In genomic region chr4:101284546-101284945, GRCh38 we compare ENCODE assay signal across 15 cellular contexts.
DNase-seq lines count a peak whose midpoint lies in the region; ATAC-seq, FAIRE-seq and TF ChIP-seq lines count a peak whose summit lies in the region.
"Had no signal": no experiment of that assay in that cellular context is flagged by ENCODE, and none has a peak within 500 bp of the region (broad histone marks: within the 10 kb centered on the region; RNA-seq: fewer than 3 reads in every experiment).

No MANE protein-coding gene starts in this region.

- no peak for FAIRE-seq in keratinocyte (lab: Jason Lieb, UNC)
- FAIRE-seq: H54 had no signal

- TF ChIP-seq CTCF in 22Rv1 (IDR thresholded peaks at IDR 0.05) = no peak
- TF ChIP-seq CTCF in keratinocyte (optimal IDR thresholded peaks at IDR 0.05 in 1 of 3, IDR thresholded peaks at IDR 0.05 in 1 of 3, conservative IDR thresholded peaks at IDR 0.05 in 1 of 3; ENCODE audit: extremely low read depth in 1 of 3, insufficient read depth in 2 of 3, low read length in 3 of 3) = no peak
- TF ChIP-seq CTCF in tibial artery (IDR thresholded peaks at IDR 0.05) = no peak

- no peaks in the 10 kb centered on the region for H3K27me3 Mint-ChIP-seq in activated T-cell treated with anti-CD3 and anti-CD28 coated beads, Interleukin-2, amount 50 U/mL, for 4 hours (ENCODE audit: low read depth)

- H3K9ac ChIP-seq in GM23248 = no peak overlapping the region
- H3K9ac ChIP-seq in keratinocyte (ENCODE audit: control insufficient read depth, extremely low read depth, insufficient read depth, low read length) = no peak overlapping the region

- ATAC-seq in sciatic nerve = no peak
- ATAC-seq in activated T-cell treated with anti-CD3 and anti-CD28 coated beads, Interleukin-2, amount 50 U/mL, for 4 hours = no peak

- H3K4me1 Mint-ChIP-seq in activated T-cell treated with anti-CD3 and anti-CD28 coated beads, Interleukin-2, amount 50 U/mL, for 4 hours (ENCODE audit: low read depth) = peaks cover 65% of the 10 kb centered on the region

- H3K9me3 Mint-ChIP-seq in activated T-cell treated with anti-CD3 and anti-CD28 coated beads, Interleukin-2, amount 50 U/mL, for 4 hours = no peaks in the 10 kb centered on the region

- H3K4me3 ChIP-seq in GM23248 = no peak overlapping the region
- no peak overlapping the region for H3K4me3 ChIP-seq in keratinocyte (ENCODE audit: control insufficient read depth in 2 of 3, extremely low read depth in 1 of 3, insufficient read depth in 2 of 3, low read depth in 1 of 3, low read length in 3 of 3)
- no peak overlapping the region for H3K4me3 ChIP-seq in tibial artery
- H3K4me3 ChIP-seq: prostate gland had no signal

- H4K20me1 ChIP-seq in GM23248 (ENCODE audit: insufficient read depth) (no peaks in the 10 kb centered on the region), keratinocyte (ENCODE audit: control insufficient read depth, extremely low read depth, insufficient read depth, low read length) (no peaks in the 10 kb centered on the region)

- H3K79me2 ChIP-seq in GM23248 (ENCODE audit: insufficient read depth) (peaks cover 98% of the 10 kb centered on the region), keratinocyte (ENCODE audit: control insufficient read depth, insufficient read depth, low read length) (peaks cover 75% of the 10 kb centered on the region)

- no peaks in the 10 kb centered on the region for H3K36me3 Mint-ChIP-seq in activated T-cell treated with anti-CD3 and anti-CD28 coated beads, Interleukin-2, amount 50 U/mL, for 4 hours (ENCODE audit: insufficient read depth)
- H3K36me3 Mint-ChIP-seq: mesothelial cell of epicardium had no signal

- H3K9me1 ChIP-seq in keratinocyte (ENCODE audit: control insufficient read depth, extremely low read depth, insufficient read depth, low read length) = peaks cover 2% of the 10 kb centered on the region

- H3K4me3 Mint-ChIP-seq in activated T-cell treated with anti-CD3 and anti-CD28 coated beads, Interleukin-2, amount 50 U/mL, for 4 hours = no peak overlapping the region
- H3K4me3 Mint-ChIP-seq: mesothelial cell of epicardium had no signal

- in situ Hi-C loops in GM23248 (cut with MboI) = no loop called here

- H3K4me2 ChIP-seq in GM23248 (ENCODE audit: unreplicated experiment) (no peak overlapping the region), keratinocyte (ENCODE audit: control insufficient read depth, extremely low read depth, insufficient read depth, low read depth, low read length) (no peak overlapping the region)

- H3K4me1 ChIP-seq in GM23248 (ENCODE audit: insufficient read depth) = peaks cover 25% of the 10 kb centered on the region
- H3K4me1 ChIP-seq in keratinocyte (ENCODE audit: control insufficient read depth, extremely low read depth, insufficient read depth, low read length) = no peaks in the 10 kb centered on the region
- peaks cover 0 to 20% (median 13%) of the 10 kb centered on the region in 4 donors for H3K4me1 ChIP-seq in tibial artery

- no peaks in the 10 kb centered on the region for H3K9me2 ChIP-seq in GM23248 (ENCODE audit: insufficient read depth)

- intact Hi-C loops in sciatic nerve (cut with DNase I) = loop anchor here (10.0 kb wide), 1 partner anchor 60 kb away; the partner anchor contains the start of gene PPP3CA
- intact Hi-C loops in tibial artery (cut with DNase I; ENCODE audit: low total_unique reads) = no loop called here

- no peak overlapping the region for H2AFZ ChIP-seq in GM23248
- H2AFZ ChIP-seq in keratinocyte (ENCODE audit: control insufficient read depth, low read length) = no peak overlapping the region

- peak; percentile 49 for DNase-seq in GM23248
- DNase-seq in central memory CD4-positive, alpha-beta T cell = peak; percentile 56
- no peak for DNase-seq in keratinocyte (ENCODE audit: low read depth, low spot score)
- no peak for DNase-seq in sciatic nerve (ENCODE audit: low spot score)
- no peak for DNase-seq in activated effector memory CD4-positive, alpha-beta T cell treated with anti-CD3 and anti-CD28 coated beads, Interleukin-2, amount 50 U/mL, for 16 hours
- DNase-seq in tibial artery = no peak
- DNase-seq in activated T-cell treated with anti-CD3 and anti-CD28 coated beads, Interleukin-2, amount 50 U/mL, for 4 hours = no peak
- DNase-seq: activated CD8-positive, alpha-beta memory T cell treated with anti-CD3 and anti-CD28 coated beads for 24 hours; effector CD8-positive, alpha-beta T cell; NCI-H526 had no signal

- dilution Hi-C loops in keratinocyte (cut with MboI; ENCODE audit: extremely low pct_ligation_motif_present, low sequenced_read_pairs) = no loop called here

- H3K9me3 ChIP-seq in GM23248 (ENCODE audit: low read depth) = no peaks in the 10 kb centered on the region
- no peaks in the 10 kb centered on the region for H3K9me3 ChIP-seq in keratinocyte (ENCODE audit: control insufficient read depth, low read depth, low read length)
- no peaks in the 10 kb centered on the region for H3K9me3 ChIP-seq in tibial artery
- H3K9me3 ChIP-seq: prostate gland had no signal

- H3K27ac ChIP-seq in 22Rv1 (peak overlapping the region; percentile 97), GM23248 (peak overlapping the region; percentile 34), keratinocyte (ENCODE audit: control insufficient read depth, insufficient read depth, low read length) (peak overlapping the region; percentile 16), tibial artery (no peak overlapping the region)
- H3K27ac ChIP-seq: prostate gland, RWPE1 had no signal

- peaks cover 7% of the 10 kb centered on the region for H3F3A ChIP-seq in GM23248 (ENCODE audit: insufficient read depth)

- no peaks in the 10 kb centered on the region for H3K36me3 ChIP-seq in GM23248 (ENCODE audit: low read depth)
- no peaks in the 10 kb centered on the region for H3K36me3 ChIP-seq in keratinocyte (ENCODE audit: control insufficient read depth in 2 of 2, extremely low read depth in 1 of 2, insufficient read depth in 2 of 2, low read length in 2 of 2)
- H3K36me3 ChIP-seq in tibial artery = no peaks in the 10 kb centered on the region
- H3K36me3 ChIP-seq: prostate gland had no signal

- no peaks in the 10 kb centered on the region for H3K27me3 ChIP-seq in GM23248 (replicated peaks; ENCODE audit: insufficient read depth)
- no peaks in the 10 kb centered on the region for H3K27me3 ChIP-seq in keratinocyte (ENCODE audit: control insufficient read depth, extremely low read depth, insufficient read depth, low read length)
- H3K27me3 ChIP-seq in tibial artery = no peaks in the 10 kb centered on the region

- 0 to 6% methylated on average over 1 of the region's 1 CpG for WGBS in GM23248 (ENCODE audit: low coverage in 1 of 2, low lambda C conversion rate in 2 of 2, missing lambda C conversion rate in 2 of 2), 2 experiments

Comparison
In these comparisons a context has a peak if more than half of its experiments do, and no peak if none do; other contexts are left out.
1. H3K27ac ChIP-seq: peak in 22Rv1 (single experiment), GM23248 (single experiment) and keratinocyte (single experiment); none in tibial artery (0 of 2).
2. DNase-seq: peak in GM23248 (single experiment) and central memory CD4-positive, alpha-beta T cell (single experiment); none in keratinocyte (single experiment), sciatic nerve (single experiment), activated effector memory CD4-positive, alpha-beta T cell treated with anti-CD3 and anti-CD28 coated beads, Interleukin-2, amount 50 U/mL, for 16 hours (single experiment), tibial artery (0 of 2) and activated T-cell treated with anti-CD3 and anti-CD28 coated beads, Interleukin-2, amount 50 U/mL, for 4 hours (single experiment).